ENCODE assay signal across 20 cellular contexts in the genomic region with DNA sequence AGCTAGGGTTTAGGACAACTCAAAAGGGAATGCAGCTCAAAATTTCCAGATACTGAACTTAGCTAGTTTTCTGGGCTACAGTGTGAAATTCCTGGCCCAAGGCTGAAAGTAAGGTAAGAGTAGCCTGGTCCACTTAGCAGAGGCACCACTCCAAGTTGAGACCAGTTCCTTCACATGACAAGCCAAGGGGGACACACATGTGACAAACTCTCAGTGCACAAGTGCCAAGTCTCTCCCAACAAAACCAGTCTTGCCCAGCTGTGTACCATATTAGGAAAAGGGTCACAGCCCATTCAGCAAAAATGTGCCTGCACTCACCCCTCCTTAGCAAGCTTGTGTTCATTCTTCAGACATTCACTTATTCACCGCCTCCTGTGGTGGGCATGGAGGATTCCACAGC. TPM values are rescaled to one million over a fixed set of nuclear protein-coding genes. Genes with fewer than 3 reads are reported as not detected.
A peak's percentile ranks its signal among the peaks of the same experiment; 100 is the strongest.
DNase-seq lines count a peak whose midpoint lies in the region; ATAC-seq and TF ChIP-seq lines count a peak whose summit lies in the region.
"Had no signal": no experiment of that assay in that cellular context is flagged by ENCODE, and none has a peak within 500 bp of the region (broad histone marks: within the 10 kb centered on the region; RNA-seq: fewer than 3 reads in every experiment).

No MANE protein-coding gene starts in this region.

- H3K27me3 ChIP-seq in heart left ventricle = no peaks in the 10 kb centered on the region
- H3K27me3 ChIP-seq in right atrium auricular region = no peaks in the 10 kb centered on the region
- H3K27me3 ChIP-seq in endodermal cell (ENCODE audit: control insufficient read depth, insufficient read depth, low read length, poor library complexity, severe bottlenecking) = no peaks in the 10 kb centered on the region
- H3K27me3 ChIP-seq: BE2C had no signal

- peaks cover 9% of the 10 kb centered on the region for H3K9me3 Mint-ChIP-seq in endodermal cell

- no peak overlapping the region for H3K27ac ChIP-seq in heart left ventricle
- no peak overlapping the region for H3K27ac ChIP-seq in right atrium auricular region
- H3K27ac ChIP-seq in endodermal cell (ENCODE audit: low read depth, low read length) = no peak overlapping the region
- H3K27ac ChIP-seq: GM23248, HL-60 had no signal

- H3K4me1 ChIP-seq in heart left ventricle = peaks cover 0 to 28% (median 3%) of the 10 kb centered on the region in 12 donors
- peaks cover 0 to 9% of the 10 kb centered on the region in 2 donors for H3K4me1 ChIP-seq in right atrium auricular region
- H3K4me1 ChIP-seq in endodermal cell (ENCODE audit: control insufficient read depth, insufficient read depth, low read length) = peaks cover 3% of the 10 kb centered on the region
- H3K4me1 ChIP-seq: BE2C, HAP-1 had no signal

- H3K4me3 Mint-ChIP-seq in endodermal cell = no peak overlapping the region
- H3K4me3 Mint-ChIP-seq: CD4-positive, CD25-positive, alpha-beta regulatory T cell; CD8-positive, alpha-beta memory T cell had no signal

- H3K36me3 ChIP-seq in heart left ventricle = peaks cover 0 to 30% (median 8%) of the 10 kb centered on the region in 9 donors
- peaks cover 8% of the 10 kb centered on the region for H3K36me3 ChIP-seq in right atrium auricular region
- H3K36me3 ChIP-seq in endodermal cell (ENCODE audit: control insufficient read depth, insufficient read depth, low read length) = no peaks in the 10 kb centered on the region
- H3K36me3 ChIP-seq: BE2C, HAP-1 had no signal

- WGBS in heart left ventricle, 4 donors = 94 to 100% (median 99%) methylated on average over 1 of the region's 1 CpG
- 96 to 100% methylated on average over 1 of the region's 1 CpG for WGBS in endodermal cell (ENCODE audit: insufficient coverage in 1 of 2, insufficient read length in 1 of 2), 2 experiments

- DNase-seq in heart left ventricle (peak in 1 of 5 donors; percentile 14), right atrium auricular region (ENCODE audit: low spot score) (no peak), endodermal cell (peak; percentile 20), left cardiac atrium (no peak), HPDE6-E6E7 (ENCODE audit: extremely low spot score) (no peak), NCI-H510A (lab: John Stamatoyannopoulos, UW) (no peak)
- DNase-seq: ACHN; BE2C; CD4-positive, CD25-positive, alpha-beta regulatory T cell; CD8-positive, alpha-beta memory T cell; COR-L47; DMS53; DND-41; EL; GM23248; IMR-90 had no signal

- H3K9me3 ChIP-seq in heart left ventricle (peaks cover 0 to 9% (median under 1%) of the 10 kb centered on the region in 12 donors), right atrium auricular region (peaks cover 0 to under 1% of the 10 kb centered on the region in 2 donors), endodermal cell (ENCODE audit: control insufficient read depth, low read length) (peaks cover 9% of the 10 kb centered on the region)
- H3K9me3 ChIP-seq: BE2C, HAP-1 had no signal

- no peak overlapping the region for H3K9ac ChIP-seq in endodermal cell (ENCODE audit: extremely low read depth, low read length, poor library complexity, severe bottlenecking)
- H3K9ac ChIP-seq: GM23248 had no signal

- H3K36me3 Mint-ChIP-seq in endodermal cell (ENCODE audit: low read depth) = peaks cover 33% of the 10 kb centered on the region

- TF ChIP-seq POLR2A in heart left ventricle (IDR thresholded peaks at IDR 0.05) = no peak

- H3K27me3 Mint-ChIP-seq in endodermal cell (ENCODE audit: insufficient read depth) = no peaks in the 10 kb centered on the region
- H3K27me3 Mint-ChIP-seq: CD4-positive, CD25-positive, alpha-beta regulatory T cell had no signal

- TF ChIP-seq CTCF in heart left ventricle (IDR thresholded peaks at IDR 0.05) (no peak), right atrium auricular region (IDR thresholded peaks at IDR 0.05) (no peak), endodermal cell (conservative IDR thresholded peaks at IDR 0.05) (no peak)

- no peak overlapping the region for H3K27ac Mint-ChIP-seq in endodermal cell
- H3K27ac Mint-ChIP-seq: CD4-positive, CD25-positive, alpha-beta regulatory T cell had no signal

- ATAC-seq in heart left ventricle (peak in 3 of 4 donors; percentile 57 to 80 (median 60)), left cardiac atrium (peak; percentile 25 to 53), GM19351 (IDR thresholded peaks at IDR 0.05; ENCODE audit: unreplicated experiment) (no peak)
- ATAC-seq: GM12878 had no signal

- H3K4me3 ChIP-seq in heart left ventricle (no peak overlapping the region), right atrium auricular region (no peak overlapping the region), endodermal cell (ENCODE audit: low read length) (no peak overlapping the region)
- H3K4me3 ChIP-seq: GM12878, GM23248, HAP-1 had no signal

- H3K4me1 Mint-ChIP-seq in endodermal cell = no peaks in the 10 kb centered on the region
- H3K4me1 Mint-ChIP-seq: CD8-positive, alpha-beta memory T cell had no signal

- intact Hi-C loops in heart left ventricle (cut with DNase I) = no loop called here
- intact Hi-C loops in left cardiac atrium (cut with DNase I) = no loop called here

RNA-seq across cellular contexts. Expression of a gene that starts 27.8 kb away (rescaled TPM):
- total RNA-seq in heart left ventricle = 10 to 100 TPM; 16.9 to 77.6 (median 26.1) TPM
- polyA plus RNA-seq in heart left ventricle = 10 to 100 TPM in 1 of 2 donors, 1 to 10 TPM in 1; 8.3 to 54.6 TPM
- total RNA-seq in right atrium auricular region = 10 to 100 TPM; 24.6 to 38.2 TPM
- 10 to 100 TPM; 17.5 to 19.4 TPM for total RNA-seq in endodermal cell
- polyA plus RNA-seq in endodermal cell (2013, experiment 1 of 2) = 5.6 TPM
- 5.9 TPM for polyA plus RNA-seq in endodermal cell (2013, experiment 2 of 2)
- total RNA-seq in left cardiac atrium = 10 to 100 TPM; 24.8 to 48.0 TPM

RNA-seq across cellular contexts. Expression of a gene that starts 46.1 kb away (rescaled TPM):
- total RNA-seq in heart left ventricle (10 to 100 TPM in 7 of 9 donors, 1 to 10 TPM in 2; 4.0 to 21.0 (median 14.2) TPM), right atrium auricular region (1 to 10 TPM; 6.9 to 8.6 TPM), endodermal cell (10 to 100 TPM; 50.7 to 61.0 TPM), left cardiac atrium (10 to 100 TPM; 14.3 to 27.1 TPM)
- 10 to 100 TPM in 1 of 2 donors, 1 to 10 TPM in 1; 9.4 to 27.6 TPM for polyA plus RNA-seq in heart left ventricle
- polyA plus RNA-seq in endodermal cell (2013, experiment 1 of 2) = 75.5 TPM
- polyA plus RNA-seq in endodermal cell (2013, experiment 2 of 2) = 72.9 TPM
